In the genomic region with DNA sequence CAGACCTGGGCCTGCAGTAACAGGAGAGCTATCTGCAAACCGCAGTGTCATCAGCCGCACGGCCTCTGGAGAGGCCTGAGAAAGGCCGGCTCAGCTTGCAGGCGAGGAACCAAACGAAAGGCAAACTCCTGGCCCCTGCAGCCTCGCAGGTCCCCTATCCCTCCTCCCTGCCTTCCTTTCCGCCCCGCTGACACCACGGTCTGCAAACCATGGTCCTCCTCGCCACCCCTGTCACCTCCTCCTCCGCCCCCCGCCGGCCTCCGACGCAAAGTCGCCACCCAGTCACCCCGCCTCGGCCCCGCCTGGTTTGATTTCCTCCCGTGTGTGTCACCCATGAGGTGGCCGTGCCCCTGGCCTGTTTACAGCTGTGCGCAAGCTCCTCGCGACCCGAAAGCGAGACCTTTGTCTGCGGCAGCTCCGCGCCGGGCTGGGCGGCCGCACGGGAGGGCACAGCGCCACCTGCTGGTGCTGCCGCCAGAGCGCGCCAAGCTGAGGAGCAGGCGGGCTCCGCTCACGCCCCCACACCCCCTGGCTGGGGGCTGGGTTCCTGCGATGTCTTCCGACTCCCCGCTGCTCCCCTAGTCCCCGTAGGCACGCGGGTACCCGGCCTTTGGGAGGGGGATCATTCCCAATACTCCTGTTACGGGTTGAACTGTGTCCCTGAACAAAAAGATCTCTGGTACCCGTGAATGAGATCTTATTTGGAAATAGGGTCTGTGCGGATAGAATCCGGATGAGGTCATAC, we compare ENCODE assay signal across 1 cellular context.
A peak's percentile ranks its signal among the peaks of the same experiment; 100 is the strongest.
TF ChIP-seq lines count a peak whose summit lies in the region.

No MANE protein-coding gene starts in this region.

TF ChIP-seq in HepG2, 621 proteins besides CTCF, POLR2A, EP300 and RAD21 (continued from another document and continues in another):
- TF ChIP-seq BRD4 (CRISPR knock-in tag; IDR thresholded peaks at IDR 0.05), result no peak
- TF ChIP-seq TOE1 (CRISPR knock-in tag; IDR thresholded peaks at IDR 0.05), result 0 out of 2 replicates have a peak, but pooled peaks have one; percentile 61
- TF ChIP-seq ZSCAN9 (CRISPR knock-in tag; IDR thresholded peaks at IDR 0.05; ENCODE audit: borderline replicate concordance), result peak; percentile 40; the same call in 1 of the 2 replicates
- 0 out of 2 replicates have a peak, but pooled peaks have one; percentile 56 for TF ChIP-seq ZNF124 (CRISPR knock-in tag; IDR thresholded peaks at IDR 0.05)
- no peak for TF ChIP-seq ZNF512 (CRISPR knock-in tag; IDR thresholded peaks at IDR 0.05)
- TF ChIP-seq ZNF589 (CRISPR knock-in tag; conservative IDR thresholded peaks at IDR 0.05), result no peak
- 0 out of 2 replicates have a peak, but pooled peaks have one; percentile 19 for TF ChIP-seq ZFP36L1 (CRISPR knock-in tag; IDR thresholded peaks at IDR 0.05)
- TF ChIP-seq, protein P1, sequence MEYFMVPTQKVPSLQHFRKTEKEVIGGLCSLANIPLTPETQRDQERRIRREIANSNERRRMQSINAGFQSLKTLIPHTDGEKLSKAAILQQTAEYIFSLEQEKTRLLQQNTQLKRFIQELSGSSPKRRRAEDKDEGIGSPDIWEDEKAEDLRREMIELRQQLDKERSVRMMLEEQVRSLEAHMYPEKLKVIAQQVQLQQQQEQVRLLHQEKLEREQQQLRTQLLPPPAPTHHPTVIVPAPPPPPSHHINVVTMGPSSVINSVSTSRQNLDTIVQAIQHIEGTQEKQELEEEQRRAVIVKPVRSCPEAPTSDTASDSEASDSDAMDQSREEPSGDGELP (IDR thresholded peaks at IDR 0.05; ENCODE audit: borderline replicate concordance, low read depth), result peak; percentile 86; the same call in 1 of the 2 replicates
- TF ChIP-seq NRL (CRISPR knock-in tag; IDR thresholded peaks at IDR 0.05; ENCODE audit: borderline replicate concordance), result peak; percentile 79; the same call in 1 of the 2 replicates
- TF ChIP-seq ZNF572 (CRISPR knock-in tag; IDR thresholded peaks at IDR 0.05), result peak; percentile 98; the same call in 1 of the 2 replicates
- 0 out of 2 replicates have a peak, but pooled peaks have one; percentile 46 for TF ChIP-seq ZNF746 (CRISPR knock-in tag; IDR thresholded peaks at IDR 0.05)
- TF ChIP-seq HNRNPL (IDR thresholded peaks at IDR 0.05; ENCODE audit: low read depth, low read length), result 0 out of 2 replicates have a peak, but pooled peaks have one; percentile 47
- no peak for TF ChIP-seq KDM5A (IDR thresholded peaks at IDR 0.05; ENCODE audit: borderline replicate concordance, low read length)
- TF ChIP-seq SAP130 (CRISPR knock-in tag; IDR thresholded peaks at IDR 0.05; ENCODE audit: low read depth), result peak; percentile 91
- TF ChIP-seq SMAD1 (CRISPR knock-in tag; IDR thresholded peaks at IDR 0.05; ENCODE audit: borderline replicate concordance, low read depth), result no peak; the same call in 1 of the 2 replicates
- TF ChIP-seq TRAFD1 (CRISPR knock-in tag; IDR thresholded peaks at IDR 0.05; ENCODE audit: borderline replicate concordance), result 0 out of 2 replicates have a peak, but pooled peaks have one; percentile 46
- peak; percentile 34 for TF ChIP-seq ZNF883 (CRISPR knock-in tag; IDR thresholded peaks at IDR 0.05; ENCODE audit: not compliant biosample characterization)
- TF ChIP-seq ZNF660 (CRISPR knock-in tag; IDR thresholded peaks at IDR 0.05; ENCODE audit: borderline replicate concordance, low read depth), result no peak
- no peak for TF ChIP-seq ZNF678 (CRISPR knock-in tag; IDR thresholded peaks at IDR 0.05)
- peak; percentile 50; the same call in 1 of the 2 replicates for TF ChIP-seq BRCA1 (CRISPR knock-in tag; IDR thresholded peaks at IDR 0.05)
- TF ChIP-seq JARID2 (CRISPR knock-in tag; IDR thresholded peaks at IDR 0.05; ENCODE audit: insufficient replicate concordance), result no peak
- no peak for TF ChIP-seq ZNF720 (CRISPR knock-in tag; IDR thresholded peaks at IDR 0.05)
- TF ChIP-seq ATF7-NPFF (CRISPR knock-in tag; IDR thresholded peaks at IDR 0.05; ENCODE audit: low read depth), result 0 out of 2 replicates have a peak, but pooled peaks have one; percentile 61
- TF ChIP-seq POGZ (CRISPR knock-in tag; IDR thresholded peaks at IDR 0.05), result 0 out of 2 replicates have a peak, but pooled peaks have one; percentile 57
- peak; percentile 61; the same call in 1 of the 2 replicates for TF ChIP-seq FOXC1 (CRISPR knock-in tag; IDR thresholded peaks at IDR 0.05; ENCODE audit: borderline replicate concordance)
- TF ChIP-seq, protein P2, sequence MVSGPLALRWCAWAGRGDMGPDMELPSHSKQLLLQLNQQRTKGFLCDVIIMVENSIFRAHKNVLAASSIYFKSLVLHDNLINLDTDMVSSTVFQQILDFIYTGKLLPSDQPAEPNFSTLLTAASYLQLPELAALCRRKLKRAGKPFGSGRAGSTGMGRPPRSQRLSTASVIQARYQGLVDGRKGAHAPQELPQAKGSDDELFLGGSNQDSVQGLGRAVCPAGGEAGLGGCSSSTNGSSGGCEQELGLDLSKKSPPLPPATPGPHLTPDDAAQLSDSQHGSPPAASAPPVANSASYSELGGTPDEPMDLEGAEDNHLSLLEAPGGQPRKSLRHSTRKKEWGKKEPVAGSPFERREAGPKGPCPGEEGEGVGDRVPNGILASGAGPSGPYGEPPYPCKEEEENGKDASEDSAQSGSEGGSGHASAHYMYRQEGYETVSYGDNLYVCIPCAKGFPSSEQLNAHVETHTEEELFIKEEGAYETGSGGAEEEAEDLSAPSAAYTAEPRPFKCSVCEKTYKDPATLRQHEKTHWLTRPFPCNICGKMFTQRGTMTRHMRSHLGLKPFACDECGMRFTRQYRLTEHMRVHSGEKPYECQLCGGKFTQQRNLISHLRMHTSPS (CRISPR knock-in tag; IDR thresholded peaks at IDR 0.05; ENCODE audit: low read depth), result peak; percentile 66; the same call in 1 of the 2 replicates
- no peak for TF ChIP-seq ZNF367 (CRISPR knock-in tag; IDR thresholded peaks at IDR 0.05; ENCODE audit: borderline replicate concordance)
- TF ChIP-seq ZGPAT (CRISPR knock-in tag; IDR thresholded peaks at IDR 0.05), result peak; percentile 70; the same call in 1 of the 2 replicates
- TF ChIP-seq KDM1A (CRISPR knock-in tag; IDR thresholded peaks at IDR 0.05), result no peak
- no peak for TF ChIP-seq ZNF766 (CRISPR knock-in tag; IDR thresholded peaks at IDR 0.05; ENCODE audit: borderline replicate concordance)
- peak; percentile 84 for TF ChIP-seq SPEN (CRISPR knock-in tag; IDR thresholded peaks at IDR 0.05; ENCODE audit: low read depth)
- TF ChIP-seq ZNF792 (CRISPR knock-in tag; IDR thresholded peaks at IDR 0.05), result peak; percentile 71
- TF ChIP-seq, protein P3, sequence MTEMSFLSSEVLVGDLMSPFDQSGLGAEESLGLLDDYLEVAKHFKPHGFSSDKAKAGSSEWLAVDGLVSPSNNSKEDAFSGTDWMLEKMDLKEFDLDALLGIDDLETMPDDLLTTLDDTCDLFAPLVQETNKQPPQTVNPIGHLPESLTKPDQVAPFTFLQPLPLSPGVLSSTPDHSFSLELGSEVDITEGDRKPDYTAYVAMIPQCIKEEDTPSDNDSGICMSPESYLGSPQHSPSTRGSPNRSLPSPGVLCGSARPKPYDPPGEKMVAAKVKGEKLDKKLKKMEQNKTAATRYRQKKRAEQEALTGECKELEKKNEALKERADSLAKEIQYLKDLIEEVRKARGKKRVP (CRISPR knock-in tag; IDR thresholded peaks at IDR 0.05), result peak in 1 of 2 experiments; percentile 43; a peak in 1 of 4 replicates
- TF ChIP-seq HIVEP1 (CRISPR knock-in tag; IDR thresholded peaks at IDR 0.05), result no peak
- TF ChIP-seq ZNF761 (CRISPR knock-in tag; conservative IDR thresholded peaks at IDR 0.05), result no peak
- peak; percentile 59; the same call in 1 of the 2 replicates for TF ChIP-seq SMC3 (IDR thresholded peaks at IDR 0.05; ENCODE audit: low read length)
- no peak for TF ChIP-seq ZMAT3 (CRISPR knock-in tag; conservative IDR thresholded peaks at IDR 0.05)
- TF ChIP-seq MTF2 (CRISPR knock-in tag; IDR thresholded peaks at IDR 0.05; ENCODE audit: borderline replicate concordance), result no peak
- TF ChIP-seq, protein P4, sequence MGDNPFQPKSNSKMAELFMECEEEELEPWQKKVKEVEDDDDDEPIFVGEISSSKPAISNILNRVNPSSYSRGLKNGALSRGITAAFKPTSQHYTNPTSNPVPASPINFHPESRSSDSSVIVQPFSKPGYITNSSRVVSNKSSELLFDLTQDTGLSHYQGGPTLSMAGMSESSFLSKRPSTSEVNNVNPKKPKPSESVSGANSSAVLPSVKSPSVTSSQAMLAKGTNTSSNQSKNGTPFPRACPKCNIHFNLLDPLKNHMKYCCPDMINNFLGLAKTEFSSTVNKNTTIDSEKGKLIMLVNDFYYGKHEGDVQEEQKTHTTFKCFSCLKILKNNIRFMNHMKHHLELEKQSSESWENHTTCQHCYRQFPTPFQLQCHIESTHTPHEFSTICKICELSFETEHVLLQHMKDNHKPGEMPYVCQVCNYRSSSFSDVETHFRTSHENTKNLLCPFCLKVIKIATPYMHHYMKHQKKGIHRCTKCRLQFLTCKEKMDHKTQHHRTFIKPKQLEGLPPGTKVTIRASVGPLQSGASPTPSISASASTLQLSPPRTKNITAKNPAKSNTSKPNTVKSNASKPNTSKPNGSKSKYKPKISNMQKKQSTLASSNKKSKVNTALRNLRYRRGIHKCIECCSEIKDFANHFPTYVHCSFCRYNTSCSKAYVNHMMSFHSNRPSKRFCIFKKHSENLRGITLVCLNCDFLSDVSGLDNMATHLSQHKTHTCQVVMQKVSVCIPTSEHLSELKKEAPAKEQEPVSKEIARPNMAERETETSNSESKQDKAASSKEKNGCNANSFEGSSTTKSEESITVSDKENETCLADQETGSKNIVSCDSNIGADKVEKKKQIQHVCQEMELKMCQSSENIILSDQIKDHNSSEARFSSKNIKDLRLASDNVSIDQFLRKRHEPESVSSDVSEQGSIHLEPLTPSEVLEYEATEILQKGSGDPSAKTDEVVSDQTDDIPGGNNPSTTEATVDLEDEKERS (CRISPR knock-in tag; IDR thresholded peaks at IDR 0.05), result no peak
- TF ChIP-seq TRIM24 (CRISPR knock-in tag; IDR thresholded peaks at IDR 0.05), result no peak
- TF ChIP-seq SMAD3 (CRISPR knock-in tag; IDR thresholded peaks at IDR 0.05), result no peak
- no peak for TF ChIP-seq ZNF496 (CRISPR knock-in tag; IDR thresholded peaks at IDR 0.05; ENCODE audit: insufficient replicate concordance)
- TF ChIP-seq FOXA3 (CRISPR knock-in tag; IDR thresholded peaks at IDR 0.05), result peak; percentile 85
- no peak for TF ChIP-seq ZFP1 (CRISPR knock-in tag; IDR thresholded peaks at IDR 0.05)
- TF ChIP-seq SNAI1 (CRISPR knock-in tag; IDR thresholded peaks at IDR 0.05; ENCODE audit: borderline replicate concordance), result no peak
- no peak for TF ChIP-seq ZNF235 (CRISPR knock-in tag; IDR thresholded peaks at IDR 0.05; ENCODE audit: borderline replicate concordance)
- TF ChIP-seq MXD1 (CRISPR knock-in tag; IDR thresholded peaks at IDR 0.05), result peak; percentile 66; the same call in 1 of the 2 replicates
- TF ChIP-seq SP2 (CRISPR knock-in tag; IDR thresholded peaks at IDR 0.05), result 0 out of 2 replicates have a peak, but pooled peaks have one; percentile 31
- TF ChIP-seq, protein P5, sequence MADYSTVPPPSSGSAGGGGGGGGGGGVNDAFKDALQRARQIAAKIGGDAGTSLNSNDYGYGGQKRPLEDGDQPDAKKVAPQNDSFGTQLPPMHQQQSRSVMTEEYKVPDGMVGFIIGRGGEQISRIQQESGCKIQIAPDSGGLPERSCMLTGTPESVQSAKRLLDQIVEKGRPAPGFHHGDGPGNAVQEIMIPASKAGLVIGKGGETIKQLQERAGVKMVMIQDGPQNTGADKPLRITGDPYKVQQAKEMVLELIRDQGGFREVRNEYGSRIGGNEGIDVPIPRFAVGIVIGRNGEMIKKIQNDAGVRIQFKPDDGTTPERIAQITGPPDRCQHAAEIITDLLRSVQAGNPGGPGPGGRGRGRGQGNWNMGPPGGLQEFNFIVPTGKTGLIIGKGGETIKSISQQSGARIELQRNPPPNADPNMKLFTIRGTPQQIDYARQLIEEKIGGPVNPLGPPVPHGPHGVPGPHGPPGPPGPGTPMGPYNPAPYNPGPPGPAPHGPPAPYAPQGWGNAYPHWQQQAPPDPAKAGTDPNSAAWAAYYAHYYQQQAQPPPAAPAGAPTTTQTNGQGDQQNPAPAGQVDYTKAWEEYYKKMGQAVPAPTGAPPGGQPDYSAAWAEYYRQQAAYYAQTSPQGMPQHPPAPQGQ (CRISPR knock-in tag; IDR thresholded peaks at IDR 0.05; ENCODE audit: borderline replicate concordance), result no peak
- TF ChIP-seq ZNF772 (CRISPR knock-in tag; IDR thresholded peaks at IDR 0.05), result peak; percentile 85; the same call in 1 of the 2 replicates
- TF ChIP-seq RARA (CRISPR knock-in tag; IDR thresholded peaks at IDR 0.05), result peak; percentile 47
